4 cellular contexts compared by ENCODE assay signal in the genomic region with DNA sequence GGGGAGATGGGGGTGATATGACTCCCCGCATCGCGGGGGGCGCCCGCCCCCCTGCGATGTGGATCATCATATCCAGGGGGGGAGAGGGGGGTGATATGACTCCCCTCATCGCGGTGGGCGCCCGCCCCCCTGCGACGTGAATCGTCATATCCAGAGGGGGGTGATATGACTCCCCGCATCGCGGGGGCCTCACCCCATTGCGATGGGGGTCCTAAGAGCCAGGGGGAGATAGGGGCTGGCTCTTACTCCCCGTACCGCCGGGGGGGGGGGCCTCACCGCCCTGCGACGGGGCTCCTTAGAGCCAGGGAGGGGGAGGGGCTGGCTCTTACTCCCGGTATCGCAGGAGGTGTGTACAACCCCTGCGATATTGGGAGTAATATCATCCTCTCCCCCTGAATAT. TPM values are rescaled to one million over a fixed set of nuclear protein-coding genes. Genes with fewer than 3 reads are reported as not detected.
"Had no signal": no experiment of that assay in that cellular context is flagged by ENCODE, and none has a peak within 500 bp of the region (broad histone marks: within the 10 kb centered on the region; RNA-seq: fewer than 3 reads in every experiment).

No MANE protein-coding gene starts in this region.

RNA-seq across cellular contexts. Expression of a gene that starts 54.5 kb away (rescaled TPM):
- total RNA-seq: H1, HepG2, HFFc6, HT1080 had no signal
